Comparison of ENCODE assay signal across 20 cellular contexts in genomic region chr3:51585197-51585596, GRCh38. TPM values are rescaled to one million over a fixed set of nuclear protein-coding genes. Genes with fewer than 3 reads are reported as not detected.
A peak's percentile ranks its signal among the peaks of the same experiment; 100 is the strongest.
DNase-seq lines count a peak whose midpoint lies in the region; ATAC-seq and TF ChIP-seq lines count a peak whose summit lies in the region.
"Had no signal": no experiment of that assay in that cellular context is flagged by ENCODE, and none has a peak within 500 bp of the region (broad histone marks: within the 10 kb centered on the region; RNA-seq: fewer than 3 reads in every experiment).

No MANE protein-coding gene starts in this region.

- no peak overlapping the region for H3K4me3 Mint-ChIP-seq in CD8-positive, alpha-beta T cell
- H3K4me3 Mint-ChIP-seq: T-cell had no signal

- no peak for TF ChIP-seq CTCF in CD8-positive, alpha-beta T cell (IDR thresholded peaks at IDR 0.05)
- TF ChIP-seq CTCF in prostate gland (IDR thresholded peaks at IDR 0.05), result no peak

- no peak for DNase-seq in CD8-positive, alpha-beta T cell
- DNase-seq in NCI-H1105 treated with DMSO at 0.1 percent for 48 hours (lab: John Stamatoyannopoulos, UW) (peak; percentile 42), medulla oblongata (ENCODE audit: extremely low spot score) (peak; percentile 56), prostate gland (ENCODE audit: low spot score) (no peak), KBM-7 (no peak)
- DNase-seq: DND-41; IMR-90; Kasumi-1; MM.1S; NCI-H1092; NCI-H2081; NCI-H226; NK-92 treated with Interleukin-12 subunit alpha and Interleukin-12 subunit beta, amount 100 ng/mL, for 24 hours; T-cell had no signal

- H3K9me3 ChIP-seq in CD8-positive, alpha-beta T cell (ENCODE audit: low read length), result no peaks in the 10 kb centered on the region
- no peaks in the 10 kb centered on the region for H3K9me3 ChIP-seq in prostate gland
- H3K9me3 ChIP-seq: HAP-1 had no signal

- H3K36me3 Mint-ChIP-seq in CD8-positive, alpha-beta T cell, result peaks cover 35% of the 10 kb centered on the region

- POLR2A ChIA-PET in CD8-positive, alpha-beta T cell (lab: Charles Lee), result no interaction called here

- H3K27ac ChIP-seq in CD8-positive, alpha-beta T cell (ENCODE audit: low read depth, low read length), result no peak overlapping the region
- no peak overlapping the region for H3K27ac ChIP-seq in prostate gland
- H3K27ac ChIP-seq: SK-N-MC had no signal

- 41% methylated on average over 4 of the region's 4 CpGs for WGBS in prostate gland

- peaks cover 4% of the 10 kb centered on the region for H3K4me1 ChIP-seq in CD8-positive, alpha-beta T cell (ENCODE audit: insufficient read depth, low read length)
- H3K4me1 ChIP-seq in prostate gland (replicated peaks), result no peaks in the 10 kb centered on the region

- no peaks in the 10 kb centered on the region for H3K27me3 Mint-ChIP-seq in CD8-positive, alpha-beta T cell (ENCODE audit: low read depth)
- H3K27me3 Mint-ChIP-seq: T-cell had no signal

- CTCF ChIA-PET in CD8-positive, alpha-beta T cell (lab: Charles Lee), result interaction anchor here (0.9 kb wide), 1 partner anchor 95 kb away, joined by 4 read pairs; no protein-coding TSS in a partner anchor

- peaks cover under 1% of the 10 kb centered on the region for H3K36me3 ChIP-seq in CD8-positive, alpha-beta T cell (ENCODE audit: insufficient read depth, low read length)
- H3K36me3 ChIP-seq in prostate gland, result no peaks in the 10 kb centered on the region

- no peak overlapping the region for H3K4me3 ChIP-seq in CD8-positive, alpha-beta T cell (ENCODE audit: low read depth, low read length)
- no peak overlapping the region for H3K4me3 ChIP-seq in prostate gland
- H3K4me3 ChIP-seq: HAP-1, SK-N-MC had no signal

- in situ Hi-C loops in KBM-7 (cut with MboI; ENCODE audit: low pct_unique_long_range_greater_than_20kb, low sequenced_read_pairs), result no loop called here

- no peak for TF ChIP-seq POLR2A in prostate gland (IDR thresholded peaks at IDR 0.05)

- peak overlapping the region; percentile 27 for H3K27ac Mint-ChIP-seq in CD8-positive, alpha-beta T cell
- H3K27ac Mint-ChIP-seq: T-cell had no signal

- H3K27me3 ChIP-seq in CD8-positive, alpha-beta T cell (ENCODE audit: insufficient read depth, low read length), result no peaks in the 10 kb centered on the region
- H3K27me3 ChIP-seq in prostate gland (replicated peaks; ENCODE audit: insufficient read depth), result no peaks in the 10 kb centered on the region

- H3K4me1 Mint-ChIP-seq in CD8-positive, alpha-beta T cell (ENCODE audit: low read depth), result peaks cover 21% of the 10 kb centered on the region

- intact Hi-C loops in CD8-positive, alpha-beta T cell (cut with DNase I, micrococcal nuclease), result no loop called here
- intact Hi-C loops in prostate gland (cut with DNase I), result no loop called here

- ATAC-seq in CD8-positive, alpha-beta T cell, result no peak
- no peak for ATAC-seq in SK-N-SH treated with all-trans-retinoic acid at 6 μM for 48 hours
- ATAC-seq in GM21515 (IDR thresholded peaks at IDR 0.05; ENCODE audit: unreplicated experiment), result no peak
- no peak for ATAC-seq in HG03139 (IDR thresholded peaks at IDR 0.05; ENCODE audit: unreplicated experiment)
- ATAC-seq: Right ventricle myocardium inferior, T-cell had no signal

- no peaks in the 10 kb centered on the region for H3K9me3 Mint-ChIP-seq in CD8-positive, alpha-beta T cell
- H3K9me3 Mint-ChIP-seq: T-cell had no signal

TF ChIP-seq in SK-N-SH treated with all-trans-retinoic acid at 6 μM for 48 hours, 23 proteins besides CTCF, POLR2A, EP300 and RAD21 (continues in another document):
- TF ChIP-seq ZNF8 (CRISPR knock-in tag; IDR thresholded peaks at IDR 0.05) (no peak), ISL1 (CRISPR knock-in tag; IDR thresholded peaks at IDR 0.05) (peak; percentile 38; the same call in 1 of the 2 replicates), TCF4 (CRISPR knock-in tag; IDR thresholded peaks at IDR 0.05; ENCODE audit: borderline replicate concordance) (peak; percentile 52), BACH2 (CRISPR knock-in tag; IDR thresholded peaks at IDR 0.05; ENCODE audit: borderline replicate concordance) (no peak), RARB (CRISPR knock-in tag; IDR thresholded peaks at IDR 0.05) (no peak), ESRRG (CRISPR knock-in tag; IDR thresholded peaks at IDR 0.05) (0 out of 2 replicates have a peak, but pooled peaks have one; percentile 28), SNAI2 (CRISPR knock-in tag; IDR thresholded peaks at IDR 0.05) (no peak), PPARA (CRISPR knock-in tag; IDR thresholded peaks at IDR 0.05; ENCODE audit: borderline replicate concordance) (no peak), ZC3H10 (CRISPR knock-in tag; IDR thresholded peaks at IDR 0.05) (no peak), ZFP3 (CRISPR knock-in tag; IDR thresholded peaks at IDR 0.05) (no peak), CSDC2 (CRISPR knock-in tag; IDR thresholded peaks at IDR 0.05) (no peak), OSR1 (CRISPR knock-in tag; IDR thresholded peaks at IDR 0.05) (no peak), ZFP30 (CRISPR knock-in tag; IDR thresholded peaks at IDR 0.05) (no peak), ARNTL (CRISPR knock-in tag; IDR thresholded peaks at IDR 0.05; ENCODE audit: borderline replicate concordance, low read depth) (no peak)
- TF ChIP-seq, protein P1, sequence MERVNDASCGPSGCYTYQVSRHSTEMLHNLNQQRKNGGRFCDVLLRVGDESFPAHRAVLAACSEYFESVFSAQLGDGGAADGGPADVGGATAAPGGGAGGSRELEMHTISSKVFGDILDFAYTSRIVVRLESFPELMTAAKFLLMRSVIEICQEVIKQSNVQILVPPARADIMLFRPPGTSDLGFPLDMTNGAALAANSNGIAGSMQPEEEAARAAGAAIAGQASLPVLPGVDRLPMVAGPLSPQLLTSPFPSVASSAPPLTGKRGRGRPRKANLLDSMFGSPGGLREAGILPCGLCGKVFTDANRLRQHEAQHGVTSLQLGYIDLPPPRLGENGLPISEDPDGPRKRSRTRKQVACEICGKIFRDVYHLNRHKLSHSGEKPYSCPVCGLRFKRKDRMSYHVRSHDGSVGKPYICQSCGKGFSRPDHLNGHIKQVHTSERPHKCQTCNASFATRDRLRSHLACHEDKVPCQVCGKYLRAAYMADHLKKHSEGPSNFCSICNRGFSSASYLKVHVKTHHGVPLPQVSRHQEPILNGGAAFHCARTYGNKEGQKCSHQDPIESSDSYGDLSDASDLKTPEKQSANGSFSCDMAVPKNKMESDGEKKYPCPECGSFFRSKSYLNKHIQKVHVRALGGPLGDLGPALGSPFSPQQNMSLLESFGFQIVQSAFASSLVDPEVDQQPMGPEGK (CRISPR knock-in tag; IDR thresholded peaks at IDR 0.05; ENCODE audit: borderline replicate concordance), result no peak
- TF ChIP-seq, protein P2, sequence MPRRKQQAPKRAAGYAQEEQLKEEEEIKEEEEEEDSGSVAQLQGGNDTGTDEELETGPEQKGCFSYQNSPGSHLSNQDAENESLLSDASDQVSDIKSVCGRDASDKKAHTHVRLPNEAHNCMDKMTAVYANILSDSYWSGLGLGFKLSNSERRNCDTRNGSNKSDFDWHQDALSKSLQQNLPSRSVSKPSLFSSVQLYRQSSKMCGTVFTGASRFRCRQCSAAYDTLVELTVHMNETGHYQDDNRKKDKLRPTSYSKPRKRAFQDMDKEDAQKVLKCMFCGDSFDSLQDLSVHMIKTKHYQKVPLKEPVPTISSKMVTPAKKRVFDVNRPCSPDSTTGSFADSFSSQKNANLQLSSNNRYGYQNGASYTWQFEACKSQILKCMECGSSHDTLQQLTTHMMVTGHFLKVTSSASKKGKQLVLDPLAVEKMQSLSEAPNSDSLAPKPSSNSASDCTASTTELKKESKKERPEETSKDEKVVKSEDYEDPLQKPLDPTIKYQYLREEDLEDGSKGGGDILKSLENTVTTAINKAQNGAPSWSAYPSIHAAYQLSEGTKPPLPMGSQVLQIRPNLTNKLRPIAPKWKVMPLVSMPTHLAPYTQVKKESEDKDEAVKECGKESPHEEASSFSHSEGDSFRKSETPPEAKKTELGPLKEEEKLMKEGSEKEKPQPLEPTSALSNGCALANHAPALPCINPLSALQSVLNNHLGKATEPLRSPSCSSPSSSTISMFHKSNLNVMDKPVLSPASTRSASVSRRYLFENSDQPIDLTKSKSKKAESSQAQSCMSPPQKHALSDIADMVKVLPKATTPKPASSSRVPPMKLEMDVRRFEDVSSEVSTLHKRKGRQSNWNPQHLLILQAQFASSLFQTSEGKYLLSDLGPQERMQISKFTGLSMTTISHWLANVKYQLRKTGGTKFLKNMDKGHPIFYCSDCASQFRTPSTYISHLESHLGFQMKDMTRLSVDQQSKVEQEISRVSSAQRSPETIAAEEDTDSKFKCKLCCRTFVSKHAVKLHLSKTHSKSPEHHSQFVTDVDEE (CRISPR knock-in tag; IDR thresholded peaks at IDR 0.05), result no peak
- TF ChIP-seq, protein P3, sequence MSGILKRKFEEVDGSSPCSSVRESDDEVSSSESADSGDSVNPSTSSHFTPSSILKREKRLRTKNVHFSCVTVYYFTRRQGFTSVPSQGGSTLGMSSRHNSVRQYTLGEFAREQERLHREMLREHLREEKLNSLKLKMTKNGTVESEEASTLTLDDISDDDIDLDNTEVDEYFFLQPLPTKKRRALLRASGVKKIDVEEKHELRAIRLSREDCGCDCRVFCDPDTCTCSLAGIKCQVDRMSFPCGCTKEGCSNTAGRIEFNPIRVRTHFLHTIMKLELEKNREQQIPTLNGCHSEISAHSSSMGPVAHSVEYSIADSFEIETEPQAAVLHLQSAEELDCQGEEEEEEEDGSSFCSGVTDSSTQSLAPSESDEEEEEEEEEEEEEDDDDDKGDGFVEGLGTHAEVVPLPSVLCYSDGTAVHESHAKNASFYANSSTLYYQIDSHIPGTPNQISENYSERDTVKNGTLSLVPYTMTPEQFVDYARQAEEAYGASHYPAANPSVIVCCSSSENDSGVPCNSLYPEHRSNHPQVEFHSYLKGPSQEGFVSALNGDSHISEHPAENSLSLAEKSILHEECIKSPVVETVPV (CRISPR knock-in tag; IDR thresholded peaks at IDR 0.05), result no peak
- TF ChIP-seq, protein P4, sequence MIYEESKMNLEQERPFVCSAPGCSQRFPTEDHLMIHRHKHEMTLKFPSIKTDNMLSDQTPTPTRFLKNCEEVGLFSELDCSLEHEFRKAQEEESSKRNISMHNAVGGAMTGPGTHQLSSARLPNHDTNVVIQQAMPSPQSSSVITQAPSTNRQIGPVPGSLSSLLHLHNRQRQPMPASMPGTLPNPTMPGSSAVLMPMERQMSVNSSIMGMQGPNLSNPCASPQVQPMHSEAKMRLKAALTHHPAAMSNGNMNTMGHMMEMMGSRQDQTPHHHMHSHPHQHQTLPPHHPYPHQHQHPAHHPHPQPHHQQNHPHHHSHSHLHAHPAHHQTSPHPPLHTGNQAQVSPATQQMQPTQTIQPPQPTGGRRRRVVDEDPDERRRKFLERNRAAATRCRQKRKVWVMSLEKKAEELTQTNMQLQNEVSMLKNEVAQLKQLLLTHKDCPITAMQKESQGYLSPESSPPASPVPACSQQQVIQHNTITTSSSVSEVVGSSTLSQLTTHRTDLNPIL (CRISPR knock-in tag; IDR thresholded peaks at IDR 0.05; ENCODE audit: low read depth), result 0 out of 2 replicates have a peak, but pooled peaks have one; percentile 23

RNA-seq across cellular contexts. Expression of gene RAD54L2, which starts 46.7 kb away (rescaled TPM):
- 10 to 100 TPM; 34.8 to 37.4 TPM for total RNA-seq in CD8-positive, alpha-beta T cell
- 10 to 100 TPM; 12.9 to 33.1 TPM for total RNA-seq in prostate gland

Comparison
In these comparisons a context has a peak if more than half of its experiments do, and no peak if none do; other contexts are left out.
1. DNase-seq: peak in NCI-H1105 treated with DMSO at 0.1 percent for 48 hours (single experiment) and medulla oblongata (single experiment); none in CD8-positive, alpha-beta T cell (0 of 7), prostate gland (single experiment) and KBM-7 (single experiment).